Comparison of ENCODE assay signal across 12 cellular contexts in the genomic region with DNA sequence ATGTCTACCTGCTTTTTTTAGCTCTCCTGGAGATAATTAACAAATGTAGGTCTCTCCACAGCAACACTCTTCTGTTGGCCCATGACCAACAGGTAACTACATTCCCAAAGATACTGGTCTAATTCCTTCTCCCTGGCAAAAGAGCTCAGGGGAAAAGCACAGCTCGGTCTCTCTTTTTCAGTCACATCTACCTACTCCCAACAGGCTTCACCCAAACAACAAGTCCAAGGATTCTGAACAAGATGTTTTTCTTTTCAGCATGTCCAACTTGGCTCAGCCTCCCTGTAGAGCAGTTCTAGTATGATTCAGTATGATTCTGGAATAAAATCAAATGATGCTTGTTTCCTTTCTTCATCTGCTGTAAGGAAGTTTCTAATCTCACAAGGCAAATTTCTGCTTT.
DNase-seq lines count a peak whose midpoint lies in the region; ATAC-seq and TF ChIP-seq lines count a peak whose summit lies in the region.
"Had no signal": no experiment of that assay in that cellular context is flagged by ENCODE, and none has a peak within 500 bp of the region (broad histone marks: within the 10 kb centered on the region; RNA-seq: fewer than 3 reads in every experiment).

No MANE protein-coding gene starts in this region.

- no CpG with 5 or more reads among the region's 1 CpG for WGBS in neuronal stem cell (ENCODE audit: extremely low coverage in 2 of 2, insufficient read length in 2 of 2, insufficient replicate concordance in 1 of 2), 2 donors

- peak overlapping the region; percentile 45 for H3K27ac Mint-ChIP-seq in Calu3 (ENCODE audit: unreplicated experiment)
- H3K27ac Mint-ChIP-seq: CD14-positive monocyte had no signal

- H3K4me3 Mint-ChIP-seq in Calu3 (ENCODE audit: low read depth, unreplicated experiment): no peak overlapping the region
- H3K4me3 Mint-ChIP-seq: CD14-positive monocyte had no signal

- no peaks in the 10 kb centered on the region for H3K27me3 Mint-ChIP-seq in Calu3 (ENCODE audit: unreplicated experiment)

- no peak overlapping the region for H3K23ac ChIP-seq in neuronal stem cell (ENCODE audit: low read depth, low read length, poor library complexity)

- H2BK5ac ChIP-seq in neuronal stem cell (ENCODE audit: low read length): no peak overlapping the region

- no peak overlapping the region for H3K14ac ChIP-seq in neuronal stem cell (ENCODE audit: low read length)

- H3K27me3 ChIP-seq in HUES48 (ENCODE audit: control insufficient read depth, insufficient read depth, low read length): no peaks in the 10 kb centered on the region
- no peaks in the 10 kb centered on the region for H3K27me3 ChIP-seq in neuronal stem cell (ENCODE audit: control insufficient read depth in 3 of 3, insufficient read depth in 3 of 3, low read depth in 1 of 3, low read length in 3 of 3)

- H3K4ac ChIP-seq in neuronal stem cell (ENCODE audit: low read length): no peak overlapping the region

- no peak overlapping the region for H3K9ac ChIP-seq in HUES48 (ENCODE audit: low read depth, low read length)
- H3K9ac ChIP-seq in neuronal stem cell (ENCODE audit: low read depth, low read length, poor library complexity): no peak overlapping the region

- ATAC-seq in GM18505 (IDR thresholded peaks at IDR 0.05; ENCODE audit: unreplicated experiment): no peak

- H4K91ac ChIP-seq in neuronal stem cell (ENCODE audit: low read depth, low read length, poor library complexity): no peak overlapping the region

- no peak overlapping the region for H2BK120ac ChIP-seq in neuronal stem cell (ENCODE audit: low read depth, low read length)

- H3K4me1 Mint-ChIP-seq in Calu3 (ENCODE audit: low read depth, unreplicated experiment): peaks cover 27% of the 10 kb centered on the region
- H3K4me1 Mint-ChIP-seq: CD14-positive monocyte had no signal

- H3K4me2 ChIP-seq in neuronal stem cell (ENCODE audit: insufficient read depth, low read length, poor library complexity, severe bottlenecking): no peak overlapping the region

- no peak overlapping the region for H4K8ac ChIP-seq in neuronal stem cell (ENCODE audit: low read depth, low read length)

- H2BK15ac ChIP-seq in neuronal stem cell (ENCODE audit: low read length): no peak overlapping the region

- no TSS peak for BruUV-seq in Calu3 (replicated peaks; lab: Mats Ljungman, UMichigan)

- DNase-seq in Calu3 (no peak), cerebellum (ENCODE audit: low spot score) (peak; percentile 6), neuronal stem cell (ENCODE audit: low spot score) (no peak), NCI-H1436 treated with DMSO at 0.1 percent for 48 hours (lab: John Stamatoyannopoulos, UW) (no peak), NCI-H748 treated with DMSO at 0.1 percent for 48 hours (lab: John Stamatoyannopoulos, UW) (no peak)
- DNase-seq: AML-193, DMS79, HCEC 1CT, NCI-H1930 had no signal

- H3K18ac ChIP-seq in neuronal stem cell (ENCODE audit: low read length): no peak overlapping the region

- H3K36me3 Mint-ChIP-seq in Calu3 (ENCODE audit: insufficient read depth, unreplicated experiment): no peaks in the 10 kb centered on the region
- H3K36me3 Mint-ChIP-seq: CD14-positive monocyte had no signal

- no peak overlapping the region for H2BK12ac ChIP-seq in neuronal stem cell (ENCODE audit: low read length)

- H3K9me3 ChIP-seq in HUES48 (ENCODE audit: control insufficient read depth, insufficient read depth, low read length) (no peaks in the 10 kb centered on the region), neuronal stem cell (replicated peaks in 1 of 2; ENCODE audit: control insufficient read depth in 2 of 2, insufficient read depth in 1 of 2, low read depth in 1 of 2, low read length in 2 of 2) (no peaks in the 10 kb centered on the region)

- H3K4me3 ChIP-seq in HUES48 (ENCODE audit: low read depth, low read length): no peak overlapping the region
- no peak overlapping the region for H3K4me3 ChIP-seq in neuronal stem cell (ENCODE audit: low read length in 2 of 2)

- H3K79me1 ChIP-seq in neuronal stem cell (ENCODE audit: low read depth, low read length): no peaks in the 10 kb centered on the region

- H3K4me1 ChIP-seq in HUES48 (ENCODE audit: control insufficient read depth, insufficient read depth, low read length) (peaks cover 11% of the 10 kb centered on the region), neuronal stem cell (ENCODE audit: control insufficient read depth in 2 of 2, insufficient read depth in 1 of 2, low read depth in 1 of 2, low read length in 2 of 2) (no peaks in the 10 kb centered on the region)

- H3K36me3 ChIP-seq in HUES48 (ENCODE audit: control insufficient read depth, insufficient read depth, low read length) (no peaks in the 10 kb centered on the region), neuronal stem cell (replicated peaks in 1 of 2; ENCODE audit: control insufficient read depth in 2 of 2, insufficient read depth in 2 of 2, low read length in 2 of 2) (no peaks in the 10 kb centered on the region)

- H2AFZ ChIP-seq in neuronal stem cell (ENCODE audit: low read length): peak overlapping the region; percentile 9

- CTCF ChIA-PET in Calu3 (lab: Charles Lee): no interaction called here

- TF ChIP-seq CTCF in Calu3 (IDR thresholded peaks at IDR 0.05; ENCODE audit: unreplicated experiment): no peak

- no peak overlapping the region for H2AK5ac ChIP-seq in neuronal stem cell (ENCODE audit: low read depth, low read length)

- no peak for TF ChIP-seq POLR2A in GM18505 (IDR thresholded peaks at IDR 0.05; ENCODE audit: borderline replicate concordance, extremely low read depth, insufficient read depth, insufficient read length)

- H3K27ac ChIP-seq in HUES48 (ENCODE audit: low read depth, low read length) (peak overlapping the region; percentile 4), neuronal stem cell (replicated peaks; ENCODE audit: low read length) (no peak overlapping the region)

- intact Hi-C loops in Calu3 (cut with micrococcal nuclease; ENCODE audit: unreplicated experiment): no loop called here

- no peaks in the 10 kb centered on the region for H3K9me3 Mint-ChIP-seq in Calu3 (ENCODE audit: low read depth, unreplicated experiment)
